Comparison of ENCODE assay signal across 9 cellular contexts in the genomic region with DNA sequence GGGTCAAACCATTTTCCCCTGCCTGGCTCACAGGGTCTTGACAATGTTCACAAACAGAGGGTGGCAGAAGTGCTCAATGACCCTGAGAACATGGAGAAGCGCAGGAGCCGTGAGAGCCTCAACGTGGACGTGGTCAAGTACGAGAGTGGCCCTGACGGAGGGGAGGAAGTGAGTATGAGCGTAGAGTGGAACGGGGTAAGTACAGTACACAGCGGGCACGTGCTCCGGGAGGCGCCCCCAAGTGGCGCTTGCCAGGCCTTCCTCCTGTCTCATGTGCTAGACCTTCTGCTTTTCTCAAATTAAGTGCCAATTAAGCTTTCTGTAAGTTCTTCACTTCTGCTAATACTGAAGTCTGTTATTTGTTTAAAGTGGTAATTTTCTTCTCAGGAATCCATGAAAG. TPM values are rescaled to one million over a fixed set of nuclear protein-coding genes. Genes with fewer than 3 reads are reported as not detected.
DNase-seq lines count a peak whose midpoint lies in the region; ATAC-seq, FAIRE-seq and TF ChIP-seq lines count a peak whose summit lies in the region.
"Had no signal": no experiment of that assay in that cellular context is flagged by ENCODE, and none has a peak within 500 bp of the region (broad histone marks: within the 10 kb centered on the region; RNA-seq: fewer than 3 reads in every experiment).

No MANE protein-coding gene starts in this region.

- H3K4ac ChIP-seq in H1 (replicated peaks; ENCODE audit: insufficient read length, low read depth, low read length): no peak overlapping the region

- 79% methylated on average over 13 of the region's 13 CpGs; no CpG with 5 or more reads in 1 of the 2 experiments for WGBS in H1 (ENCODE audit: extremely low coverage in 1 of 2, insufficient coverage in 1 of 2, insufficient read length in 1 of 2, insufficient replicate concordance in 2 of 2, low coverage in 1 of 2, low lambda C conversion rate in 2 of 2, missing lambda C conversion rate in 1 of 2), 2 experiments

- H2BK20ac ChIP-seq in H1 (ENCODE audit: low read length): no peak overlapping the region

- H3K14ac ChIP-seq in H1 (ENCODE audit: insufficient read length): no peak overlapping the region

- H3K9me3 Mint-ChIP-seq in activated T-helper 1 cell treated with anti-CD3 and anti-CD28 coated beads, Interleukin-12 subunit alpha, Interleukin-12 subunit beta, Interleukin-2, Interleukin-4 antibody, amounts not matched to agents 30 ng/mL and 10 ng/mL and 1 ng/mL, durations not matched to agents 14 hours and 24 hours and 36 hours: no peaks in the 10 kb centered on the region

- no peaks in the 10 kb centered on the region for H3K27me3 ChIP-seq in H1 (replicated peaks in 1 of 4; ENCODE audit: control insufficient read depth in 3 of 4, extremely low read depth in 1 of 4, insufficient read depth in 3 of 4, low read length in 3 of 4)

- H3K79me2 ChIP-seq in H1 (ENCODE audit: control insufficient read depth in 1 of 2, insufficient read depth in 2 of 2, low read length in 2 of 2): no peaks in the 10 kb centered on the region; a peak in 1 of 4 replicates

- H3K4me1 ChIP-seq in H1 (replicated peaks in 1 of 4; ENCODE audit: control insufficient read depth in 3 of 4, insufficient read depth in 4 of 4, low read length in 3 of 4): no peaks in the 10 kb centered on the region

- peaks cover 7% of the 10 kb centered on the region for H3K4me1 Mint-ChIP-seq in activated T-helper 1 cell treated with anti-CD3 and anti-CD28 coated beads, Interleukin-12 subunit alpha, Interleukin-12 subunit beta, Interleukin-2, Interleukin-4 antibody, amounts not matched to agents 30 ng/mL and 10 ng/mL and 1 ng/mL, durations not matched to agents 14 hours and 24 hours and 36 hours (ENCODE audit: low read depth)

- FAIRE-seq in HTR-8/SVneo (lab: Jason Lieb, UNC): no peak
- no peak for FAIRE-seq in H1 (lab: Jason Lieb, UNC)

- H3K9ac ChIP-seq in H1 (replicated peaks in 1 of 4; ENCODE audit: extremely low read depth in 1 of 4, low read depth in 3 of 4, low read length in 3 of 4): no peak overlapping the region

- POLR2A ChIA-PET in H1 (lab: Charles Lee; ENCODE audit: partially characterized antibody): interaction anchor here (1.3 to 1.6 kb wide), 2 partner anchors 21 to 27 kb away, joined by 4 read pairs; no protein-coding TSS in a partner anchor

- H4K91ac ChIP-seq in H1 (replicated peaks; ENCODE audit: insufficient read length, low read length): no peak overlapping the region

- no peaks in the 10 kb centered on the region for H3K27me3 Mint-ChIP-seq in activated T-helper 1 cell treated with anti-CD3 and anti-CD28 coated beads, Interleukin-12 subunit alpha, Interleukin-12 subunit beta, Interleukin-2, Interleukin-4 antibody, amounts not matched to agents 30 ng/mL and 10 ng/mL and 1 ng/mL, durations not matched to agents 14 hours and 24 hours and 36 hours (ENCODE audit: insufficient read depth)

- DNase-seq in activated T-helper 1 cell treated with Interleukin-2 at 50 U/mL for 16 hours (ENCODE audit: low read depth) (peak; percentile 10), HTR-8/SVneo (ENCODE audit: insufficient read length, low spot score) (peak; percentile 29), H1 (ENCODE audit: low read depth in 1 of 2, low spot score in 2 of 2) (peak in 1 of 2 experiments; percentile 61), omental fat pad (ENCODE audit: low spot score) (no peak)
- DNase-seq in activated T-helper 1 cell treated with anti-CD3 and anti-CD28 coated beads, Interleukin-12 subunit alpha, Interleukin-12 subunit beta, Interleukin-2, Interleukin-4 antibody, amounts not matched to agents 30 ng/mL and 10 ng/mL and 1 ng/mL, durations not matched to agents 14 hours and 24 hours and 36 hours (ENCODE audit: low spot score): no peak
- peak; percentile 15 for DNase-seq in activated CD4-positive, alpha-beta T cell treated with anti-CD3 and anti-CD28 coated beads for 1 hour

- peak; percentile 38 for ATAC-seq in omental fat pad (ENCODE audit: low FRiP score)
- ATAC-seq in HG03108 (IDR thresholded peaks at IDR 0.05; ENCODE audit: unreplicated experiment): no peak
- no peak for ATAC-seq in HG02884 (IDR thresholded peaks at IDR 0.05; ENCODE audit: unreplicated experiment)

- CTCF ChIA-PET in H1 (lab: Charles Lee; ENCODE audit: partially characterized antibody): interaction anchor here (0.8 to 2.3 kb wide), 12 partner anchors 10 to 115 kb away, joined by 3 to 13 read pairs (median 5); no protein-coding TSS in a partner anchor

- peaks cover 40 to 72% (median 56%) of the 10 kb centered on the region in 4 experiments for H3K36me3 ChIP-seq in H1 (ENCODE audit: control insufficient read depth in 2 of 4, insufficient read depth in 4 of 4, low read length in 3 of 4)

- TF ChIP-seq CTCF in H1 (IDR thresholded peaks at IDR 0.05; ENCODE audit: control extremely low read depth in 1 of 3, insufficient read depth in 1 of 3, low read depth in 1 of 3, low read length in 3 of 3): peak; percentile 55 to 81 (median 74); a peak in 3 of 4 replicates
- no peak for TF ChIP-seq CTCF in omental fat pad (IDR thresholded peaks at IDR 0.05)

- H3K4me3 Mint-ChIP-seq in activated T-helper 1 cell treated with anti-CD3 and anti-CD28 coated beads, Interleukin-12 subunit alpha, Interleukin-12 subunit beta, Interleukin-2, Interleukin-4 antibody, amounts not matched to agents 30 ng/mL and 10 ng/mL and 1 ng/mL, durations not matched to agents 14 hours and 24 hours and 36 hours: no peak overlapping the region

- H2AK5ac ChIP-seq in H1 (ENCODE audit: low read depth, low read length): no peak overlapping the region

- peaks cover 39% of the 10 kb centered on the region for H3K36me3 Mint-ChIP-seq in activated T-helper 1 cell treated with anti-CD3 and anti-CD28 coated beads, Interleukin-12 subunit alpha, Interleukin-12 subunit beta, Interleukin-2, Interleukin-4 antibody, amounts not matched to agents 30 ng/mL and 10 ng/mL and 1 ng/mL, durations not matched to agents 14 hours and 24 hours and 36 hours (ENCODE audit: low read depth)

- H3K4me2 ChIP-seq in H1 (ENCODE audit: insufficient read depth in 1 of 2, low read depth in 2 of 2, low read length in 2 of 2): no peak overlapping the region

- H3K79me1 ChIP-seq in H1 (ENCODE audit: low read depth, low read length): no peaks in the 10 kb centered on the region

- peaks cover 2 to 7% of the 10 kb centered on the region in 2 experiments for H4K20me1 ChIP-seq in H1 (replicated peaks in 1 of 2; ENCODE audit: control insufficient read depth in 1 of 2, insufficient read depth in 2 of 2, low read length in 2 of 2)

- intact Hi-C loops in activated T-helper 1 cell treated with anti-CD3 and anti-CD28 coated beads, Interleukin-12 subunit alpha, Interleukin-12 subunit beta, Interleukin-2, Interleukin-4 antibody, amounts not matched to agents 30 ng/mL and 10 ng/mL and 1 ng/mL, durations not matched to agents 14 hours and 24 hours and 36 hours (cut with micrococcal nuclease): loop anchor here (1.0 kb wide), 1 partner anchor 107 kb away; no protein-coding TSS in a partner anchor

- no peak overlapping the region for H2BK5ac ChIP-seq in H1 (ENCODE audit: low read depth, low read length)

- no peak overlapping the region for H3K23ac ChIP-seq in H1 (ENCODE audit: insufficient read length)

- H4K5ac ChIP-seq in H1 (ENCODE audit: insufficient read length, low read depth, low read length): no peak overlapping the region

- no peak overlapping the region for H3K4me3 ChIP-seq in H1 (ENCODE audit: extremely low read depth in 1 of 4, insufficient read depth in 2 of 4, low read depth in 3 of 4, low read length in 4 of 4)

- no peak for TF ChIP-seq POLR2A in H1 (IDR thresholded peaks at IDR 0.05; ENCODE audit: control extremely low read depth in 1 of 2, low read depth in 2 of 2, low read length in 2 of 2)

- no peak overlapping the region for H2AFZ ChIP-seq in H1 (ENCODE audit: low read length)

- TF ChIP-seq RAD21 in H1 (IDR thresholded peaks at IDR 0.05 in 1 of 2, conservative IDR thresholded peaks at IDR 0.05 in 1 of 2; ENCODE audit: low read depth in 2 of 2, low read length in 2 of 2): peak; percentile 42 to 44

- H3K18ac ChIP-seq in H1 (ENCODE audit: extremely low read depth, low read length): no peak overlapping the region

- no peak overlapping the region for H2BK12ac ChIP-seq in H1 (ENCODE audit: low read depth, low read length)

- no peak overlapping the region for H2BK120ac ChIP-seq in H1 (replicated peaks; ENCODE audit: low read depth, low read length)

- no peak overlapping the region for H2BK15ac ChIP-seq in H1 (ENCODE audit: low read length)

- no peak overlapping the region for H3K27ac Mint-ChIP-seq in activated T-helper 1 cell treated with anti-CD3 and anti-CD28 coated beads, Interleukin-12 subunit alpha, Interleukin-12 subunit beta, Interleukin-2, Interleukin-4 antibody, amounts not matched to agents 30 ng/mL and 10 ng/mL and 1 ng/mL, durations not matched to agents 14 hours and 24 hours and 36 hours

- TF ChIP-seq EP300 in H1 (IDR thresholded peaks at IDR 0.05; ENCODE audit: borderline replicate concordance in 1 of 2, low read depth in 2 of 2, low read length in 2 of 2): no peak

- H3K27ac ChIP-seq in H1 (ENCODE audit: low read depth, low read length): no peak overlapping the region
- H3K27ac ChIP-seq: epithelial cell of prostate had no signal

- H4K8ac ChIP-seq in H1 (ENCODE audit: extremely low read depth, insufficient read depth, low read length): no peak overlapping the region

- no peaks in the 10 kb centered on the region for H3K9me3 ChIP-seq in H1 (ENCODE audit: insufficient read depth in 2 of 2, low read depth in 1 of 2, low read length in 1 of 2)

- H3K56ac ChIP-seq in H1 (replicated peaks; ENCODE audit: insufficient read length, low read depth, low read length): no peak overlapping the region

- no peaks in the 10 kb centered on the region for H3K23me2 ChIP-seq in H1 (ENCODE audit: low read depth, low read length)

RNA-seq across cellular contexts. Expression of a gene that starts 35.9 kb away (rescaled TPM):
- total RNA-seq in activated T-helper 1 cell treated with anti-CD3 and anti-CD28 coated beads, Interleukin-12 subunit alpha, Interleukin-12 subunit beta, Interleukin-2, Interleukin-4 antibody, amounts not matched to agents 30 ng/mL and 10 ng/mL and 1 ng/mL, durations not matched to agents 14 hours and 24 hours and 36 hours: 67.1 and 69.5 TPM in 2 replicates
- 41.7 and 41.8 TPM in 2 replicates for total RNA-seq in H1 (2021; fragmentation: NEBNext Ultra II Directional; extraction: Animal tissue kit (Norgen Biotek cat#: 25700))
- polyA plus RNA-seq in H1 (2011; rRNA removed): 36.9 and 51.2 TPM in 2 replicates
- polyA plus RNA-seq in H1 (2011; cell fraction: cytosol; rRNA removed): 44.6 TPM
- polyA plus RNA-seq in H1 (2011; cell fraction: nucleus; rRNA removed): 72.6 TPM
- 29.9 to 39.9 TPM (median 33.4 TPM) in 4 replicates for polyA plus RNA-seq in H1 (2012, experiment 1 of 2)
- 49.6 TPM for polyA plus RNA-seq in H1 (2012, experiment 2 of 2)
- polyA plus RNA-seq in H1 (2013, experiment 1 of 2): 34.4 TPM
- 29.7 TPM for polyA plus RNA-seq in H1 (2013, experiment 2 of 2)
- polyA minus RNA-seq in H1 (2011; rRNA and poly(A)+ RNA removed): 23.0 and 28.4 TPM in 2 replicates
- polyA minus RNA-seq in H1 (2011; cell fraction: cytosol; rRNA and poly(A)+ RNA removed): 27.0 TPM
- 33.4 TPM for polyA minus RNA-seq in H1 (2011; cell fraction: nucleus; rRNA and poly(A)+ RNA removed)
- total RNA-seq in omental fat pad: 1 to 10 TPM; 2.7 to 8.2 (median 4.0) TPM

RNA-seq across cellular contexts. Expression of a gene that starts 36.3 kb away (rescaled TPM):
- 21.5 and 24.7 TPM in 2 replicates for total RNA-seq in activated T-helper 1 cell treated with anti-CD3 and anti-CD28 coated beads, Interleukin-12 subunit alpha, Interleukin-12 subunit beta, Interleukin-2, Interleukin-4 antibody, amounts not matched to agents 30 ng/mL and 10 ng/mL and 1 ng/mL, durations not matched to agents 14 hours and 24 hours and 36 hours
- 44.3 and 53.4 TPM in 2 replicates for total RNA-seq in H1 (2021; fragmentation: NEBNext Ultra II Directional; extraction: Animal tissue kit (Norgen Biotek cat#: 25700))
- 127 and 143 TPM in 2 replicates for polyA plus RNA-seq in H1 (2011; rRNA removed)
- polyA plus RNA-seq in H1 (2011; cell fraction: cytosol; rRNA removed): 90.7 TPM
- 120 TPM for polyA plus RNA-seq in H1 (2011; cell fraction: nucleus; rRNA removed)
- polyA plus RNA-seq in H1 (2012, experiment 1 of 2): 47.7 to 65.8 TPM (median 61.0 TPM) in 4 replicates
- 24.4 TPM for polyA plus RNA-seq in H1 (2012, experiment 2 of 2)
- 43.0 TPM for polyA plus RNA-seq in H1 (2013, experiment 1 of 2)
- polyA plus RNA-seq in H1 (2013, experiment 2 of 2): 40.6 TPM
- 31.5 and 34.8 TPM in 2 replicates for polyA minus RNA-seq in H1 (2011; rRNA and poly(A)+ RNA removed)
- polyA minus RNA-seq in H1 (2011; cell fraction: cytosol; rRNA and poly(A)+ RNA removed): 34.2 TPM
- polyA minus RNA-seq in H1 (2011; cell fraction: nucleus; rRNA and poly(A)+ RNA removed): 39.4 TPM
- 100 to 1,000 TPM in 2 of 4 donors, 10 to 100 TPM in 2; 66.1 to 145 (median 97.1) TPM for total RNA-seq in omental fat pad

RNA-seq across cellular contexts. Expression of a gene that starts 50.3 kb away (rescaled TPM):
- 148 and 150 TPM in 2 replicates for total RNA-seq in activated T-helper 1 cell treated with anti-CD3 and anti-CD28 coated beads, Interleukin-12 subunit alpha, Interleukin-12 subunit beta, Interleukin-2, Interleukin-4 antibody, amounts not matched to agents 30 ng/mL and 10 ng/mL and 1 ng/mL, durations not matched to agents 14 hours and 24 hours and 36 hours
- total RNA-seq in H1 (2021; fragmentation: NEBNext Ultra II Directional; extraction: Animal tissue kit (Norgen Biotek cat#: 25700)): 130 and 134 TPM in 2 replicates
- polyA plus RNA-seq in H1 (2011; rRNA removed): 84.6 and 123 TPM in 2 replicates
- 180 TPM for polyA plus RNA-seq in H1 (2011; cell fraction: cytosol; rRNA removed)
- polyA plus RNA-seq in H1 (2011; cell fraction: nucleus; rRNA removed): 156 TPM
- 95.8 to 111 TPM (median 101 TPM) in 4 replicates for polyA plus RNA-seq in H1 (2012, experiment 1 of 2)
- 24.2 TPM for polyA plus RNA-seq in H1 (2012, experiment 2 of 2)
- 73.2 TPM for polyA plus RNA-seq in H1 (2013, experiment 1 of 2)
- polyA plus RNA-seq in H1 (2013, experiment 2 of 2): 65.8 TPM
- polyA minus RNA-seq in H1 (2011; rRNA and poly(A)+ RNA removed): 64.1 and 66.9 TPM in 2 replicates
- 83.5 TPM for polyA minus RNA-seq in H1 (2011; cell fraction: cytosol; rRNA and poly(A)+ RNA removed)
- 96.2 TPM for polyA minus RNA-seq in H1 (2011; cell fraction: nucleus; rRNA and poly(A)+ RNA removed)
- total RNA-seq in omental fat pad: 100 to 1,000 TPM; 195 to 349 (median 289) TPM

Comparison
In these comparisons a context has a peak if more than half of its experiments do, and no peak if none do; other contexts are left out.
1. DNase-seq: peak in activated T-helper 1 cell treated with Interleukin-2 at 50 U/mL for 16 hours (single experiment), HTR-8/SVneo (single experiment) and activated CD4-positive, alpha-beta T cell treated with anti-CD3 and anti-CD28 coated beads for 1 hour (single experiment); none in activated T-helper 1 cell treated with anti-CD3 and anti-CD28 coated beads, Interleukin-12 subunit alpha, Interleukin-12 subunit beta, Interleukin-2, Interleukin-4 antibody, amounts not matched to agents 30 ng/mL and 10 ng/mL and 1 ng/mL, durations not matched to agents 14 hours and 24 hours and 36 hours (single experiment) and omental fat pad (single experiment).
2. CTCF ChIP-seq: peak in H1 (3 of 3); none in omental fat pad (0 of 3).